ENCODE assay signal across 9 cellular contexts in the genomic region with DNA sequence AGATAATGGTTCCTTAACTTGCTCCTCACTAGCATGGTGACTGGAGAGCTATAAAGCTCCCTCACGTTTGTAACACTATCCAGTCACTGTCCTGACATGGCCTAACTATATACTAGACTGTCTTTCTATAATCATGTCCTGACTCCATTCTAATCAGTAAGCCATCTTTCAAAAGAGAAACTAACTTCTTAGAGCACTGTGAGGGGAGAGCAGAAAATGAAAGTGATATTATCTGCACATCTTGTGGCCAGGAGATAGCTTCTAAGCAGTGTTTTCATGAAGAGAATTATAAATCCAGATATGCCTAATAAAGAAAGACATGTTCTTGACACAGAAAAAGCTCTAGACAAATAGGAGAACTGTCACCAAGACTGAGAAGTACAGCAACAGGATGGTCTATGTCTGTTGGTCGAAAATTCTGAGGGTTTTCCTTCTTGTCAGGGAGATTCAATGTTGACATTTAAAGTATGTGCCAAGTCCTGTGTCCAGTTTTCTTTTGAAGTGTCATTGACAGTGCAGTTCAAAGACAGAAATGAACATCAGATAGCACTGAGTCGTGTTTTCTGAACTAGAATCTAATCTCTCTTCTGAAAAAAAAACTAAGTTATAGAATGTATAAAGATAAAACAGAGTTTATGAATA.
DNase-seq lines count a peak whose midpoint lies in the region; ATAC-seq and TF ChIP-seq lines count a peak whose summit lies in the region.
"Had no signal": no experiment of that assay in that cellular context is flagged by ENCODE, and none has a peak within 500 bp of the region (broad histone marks: within the 10 kb centered on the region; RNA-seq: fewer than 3 reads in every experiment).

No MANE protein-coding gene starts in this region.

- H3K27ac Mint-ChIP-seq in glutamatergic neuron (ENCODE audit: unreplicated experiment), result no peak overlapping the region

- peaks cover 4% of the 10 kb centered on the region for H3K9me3 Mint-ChIP-seq in glutamatergic neuron (ENCODE audit: unreplicated experiment)

- no peaks in the 10 kb centered on the region for H3K9me2 ChIP-seq in SK-N-SH

- DNase-seq in ELR (ENCODE audit: low read depth), result peak; percentile 33
- DNase-seq in SK-N-SH, result no peak
- no peak for DNase-seq in glomerular visceral epithelial cell (ENCODE audit: extremely low spot score)
- no peak for DNase-seq in glutamatergic neuron
- no peak for DNase-seq in NCI-H1436 treated with DMSO at 0.1 percent for 48 hours (lab: John Stamatoyannopoulos, UW)
- DNase-seq in activated CD8-positive, alpha-beta memory T cell treated with anti-CD3 and anti-CD28 coated beads, Interleukin-2, amount 50 U/mL, for 4 hours, result no peak

- H3K27ac ChIP-seq in SK-N-SH (ENCODE audit: low read depth in 2 of 2, low read length in 1 of 2), result peak overlapping the region in 1 of 2 experiments; percentile 6; a peak in 1 of 4 replicates
- H3K27ac ChIP-seq: gastroesophageal sphincter had no signal

- CTCF ChIA-PET in SK-N-SH (lab: Yijun Ruan, JAX), result interaction anchor here (0.8 kb wide), 1 partner anchor 32 kb away, joined by 3 read pairs; no protein-coding TSS in a partner anchor

- no peak overlapping the region for H3K4me3 Mint-ChIP-seq in glutamatergic neuron (ENCODE audit: unreplicated experiment)

- POLR2A ChIA-PET in SK-N-SH (lab: Yijun Ruan, JAX), result no interaction called here

- no peaks in the 10 kb centered on the region for H3K27me3 ChIP-seq in SK-N-SH (ENCODE audit: insufficient read depth)
- H3K27me3 ChIP-seq: gastroesophageal sphincter had no signal

- peaks cover 8% of the 10 kb centered on the region for H3F3A ChIP-seq in SK-N-SH (replicated peaks; ENCODE audit: insufficient read depth)

- no peak for TF ChIP-seq RAD21 in SK-N-SH (IDR thresholded peaks at IDR 0.05; ENCODE audit: low read length)

- no peak overlapping the region for H3K9ac ChIP-seq in SK-N-SH

- no peaks in the 10 kb centered on the region for H3K36me3 ChIP-seq in SK-N-SH (replicated peaks in 1 of 2; ENCODE audit: control insufficient read depth in 1 of 2, insufficient read depth in 2 of 2, low read length in 1 of 2)
- H3K36me3 ChIP-seq: gastroesophageal sphincter had no signal

- peak; percentile 100 for ATAC-seq in GM19438 (IDR thresholded peaks at IDR 0.05; ENCODE audit: low read depth, unreplicated experiment)
- ATAC-seq in HG03064 (IDR thresholded peaks at IDR 0.05; ENCODE audit: low read depth, unreplicated experiment), result peak; percentile 100
- ATAC-seq: gastroesophageal sphincter had no signal

- peaks cover 4% of the 10 kb centered on the region for H3K36me3 Mint-ChIP-seq in glutamatergic neuron (ENCODE audit: unreplicated experiment)

- no peak for TF ChIP-seq EP300 in SK-N-SH (IDR thresholded peaks at IDR 0.05; ENCODE audit: borderline replicate concordance in 1 of 2, low read depth in 1 of 2, low read length in 1 of 2)

- no peaks in the 10 kb centered on the region for H3K27me3 Mint-ChIP-seq in glutamatergic neuron (ENCODE audit: unreplicated experiment)

- no peaks in the 10 kb centered on the region for H3K9me3 ChIP-seq in SK-N-SH
- H3K9me3 ChIP-seq: gastroesophageal sphincter had no signal

- no peaks in the 10 kb centered on the region for H4K20me1 ChIP-seq in SK-N-SH (ENCODE audit: insufficient read depth)

- no peaks in the 10 kb centered on the region for H3K4me1 Mint-ChIP-seq in glutamatergic neuron (ENCODE audit: low read depth, unreplicated experiment)

- H3K79me2 ChIP-seq in SK-N-SH (ENCODE audit: insufficient read depth), result no peaks in the 10 kb centered on the region

- H2AFZ ChIP-seq in SK-N-SH (ENCODE audit: low read depth), result peak overlapping the region; percentile 54; the same call in 1 of the 2 replicates

- peak overlapping the region; percentile 36 for H3K4me2 ChIP-seq in SK-N-SH

- H3K4me3 ChIP-seq in SK-N-SH (ENCODE audit: low read depth in 2 of 2, low read length in 1 of 2), result peak overlapping the region in 1 of 2 experiments; percentile 0; a peak in 2 of 4 replicates
- H3K4me3 ChIP-seq: gastroesophageal sphincter had no signal

- WGBS in SK-N-SH (ENCODE audit: low lambda C conversion rate), result 13% methylated on average over 3 of the region's 3 CpGs

- TF ChIP-seq CTCF in SK-N-SH (IDR thresholded peaks at IDR 0.05) (no peak), glutamatergic neuron (IDR thresholded peaks at IDR 0.05; ENCODE audit: partially characterized antibody, unreplicated experiment) (no peak)

- no peaks in the 10 kb centered on the region; a peak in 1 of 4 replicates for H3K4me1 ChIP-seq in SK-N-SH (ENCODE audit: control insufficient read depth in 1 of 2, insufficient read depth in 2 of 2, low read depth in 1 of 2, low read length in 1 of 2)
- H3K4me1 ChIP-seq: gastroesophageal sphincter had no signal

TF ChIP-seq in SK-N-SH, 30 proteins besides CTCF, POLR2A, EP300 and RAD21:
- TF ChIP-seq RFX5 (IDR thresholded peaks at IDR 0.05; ENCODE audit: low read length) (no peak), EZH2phosphoT487 (IDR thresholded peaks at IDR 0.05; ENCODE audit: borderline replicate concordance, low read depth) (no peak), TCF12 (IDR thresholded peaks at IDR 0.05) (0 out of 2 replicates have a peak, but pooled peaks have one; percentile 10), FOXJ3 (CRISPR knock-in tag; IDR thresholded peaks at IDR 0.05) (no peak), ELF1 (IDR thresholded peaks at IDR 0.05) (no peak), MAX (IDR thresholded peaks at IDR 0.05; ENCODE audit: low read depth) (no peak), RXRA (IDR thresholded peaks at IDR 0.05; ENCODE audit: borderline replicate concordance, low read depth) (no peak)
- TF ChIP-seq, protein P1, sequence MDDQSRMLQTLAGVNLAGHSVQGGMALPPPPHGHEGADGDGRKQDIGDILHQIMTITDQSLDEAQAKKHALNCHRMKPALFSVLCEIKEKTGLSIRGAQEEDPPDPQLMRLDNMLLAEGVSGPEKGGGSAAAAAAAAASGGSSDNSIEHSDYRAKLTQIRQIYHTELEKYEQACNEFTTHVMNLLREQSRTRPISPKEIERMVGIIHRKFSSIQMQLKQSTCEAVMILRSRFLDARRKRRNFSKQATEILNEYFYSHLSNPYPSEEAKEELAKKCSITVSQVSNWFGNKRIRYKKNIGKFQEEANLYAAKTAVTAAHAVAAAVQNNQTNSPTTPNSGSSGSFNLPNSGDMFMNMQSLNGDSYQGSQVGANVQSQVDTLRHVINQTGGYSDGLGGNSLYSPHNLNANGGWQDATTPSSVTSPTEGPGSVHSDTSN (IDR thresholded peaks at IDR 0.05), result peak; percentile 13; the same call in 1 of the 2 replicates
- TF ChIP-seq, protein P2, sequence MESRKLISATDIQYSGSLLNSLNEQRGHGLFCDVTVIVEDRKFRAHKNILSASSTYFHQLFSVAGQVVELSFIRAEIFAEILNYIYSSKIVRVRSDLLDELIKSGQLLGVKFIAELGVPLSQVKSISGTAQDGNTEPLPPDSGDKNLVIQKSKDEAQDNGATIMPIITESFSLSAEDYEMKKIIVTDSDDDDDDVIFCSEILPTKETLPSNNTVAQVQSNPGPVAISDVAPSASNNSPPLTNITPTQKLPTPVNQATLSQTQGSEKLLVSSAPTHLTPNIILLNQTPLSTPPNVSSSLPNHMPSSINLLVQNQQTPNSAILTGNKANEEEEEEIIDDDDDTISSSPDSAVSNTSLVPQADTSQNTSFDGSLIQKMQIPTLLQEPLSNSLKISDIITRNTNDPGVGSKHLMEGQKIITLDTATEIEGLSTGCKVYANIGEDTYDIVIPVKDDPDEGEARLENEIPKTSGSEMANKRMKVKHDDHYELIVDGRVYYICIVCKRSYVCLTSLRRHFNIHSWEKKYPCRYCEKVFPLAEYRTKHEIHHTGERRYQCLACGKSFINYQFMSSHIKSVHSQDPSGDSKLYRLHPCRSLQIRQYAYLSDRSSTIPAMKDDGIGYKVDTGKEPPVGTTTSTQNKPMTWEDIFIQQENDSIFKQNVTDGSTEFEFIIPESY (IDR thresholded peaks at IDR 0.05; ENCODE audit: borderline replicate concordance, low read depth), result no peak
